Comparison of ENCODE assay signal across 20 cellular contexts in genomic region chr21:39196838-39197237, GRCh38. TPM values are rescaled to one million over a fixed set of nuclear protein-coding genes. Genes with fewer than 3 reads are reported as not detected.
DNase-seq lines count a peak whose midpoint lies in the region; ATAC-seq, FAIRE-seq and TF ChIP-seq lines count a peak whose summit lies in the region.
"Had no signal": no experiment of that assay in that cellular context is flagged by ENCODE, and none has a peak within 500 bp of the region (broad histone marks: within the 10 kb centered on the region; RNA-seq: fewer than 3 reads in every experiment).

No MANE protein-coding gene starts in this region.

- FAIRE-seq in GM12878 (lab: Jason Lieb, UNC): no peak
- FAIRE-seq: colon, urothelium cell line had no signal

- CTCF ChIA-PET in activated CD8-positive, alpha-beta memory T cell treated with anti-CD3 and anti-CD28 coated beads, Interleukin-2, amount 10 ng/mL, durations not matched to agents 7 days and 5 days (lab: Charles Lee): interaction anchor here (1.7 kb wide), 1 partner anchor 9 kb away, joined by 4 read pairs; no protein-coding TSS in a partner anchor
- CTCF ChIA-PET in GM12878 (lab: Yijun Ruan, JAX): no interaction called here

- H4K20me1 ChIP-seq in GM12878 (ENCODE audit: control insufficient read depth, insufficient read depth): no peaks in the 10 kb centered on the region

- no peaks in the 10 kb centered on the region for H3K27me3 Mint-ChIP-seq in activated CD8-positive, alpha-beta memory T cell treated with anti-CD3 and anti-CD28 coated beads, Interleukin-2, amount 10 ng/mL, durations not matched to agents 7 days and 5 days
- H3K27me3 Mint-ChIP-seq in natural killer cell treated with Interleukin-12 subunit alpha and Interleukin-12 subunit beta and Interleukin-15 and Interleukin-18, amount 100 ng/mL, for 72 hours: no peaks in the 10 kb centered on the region
- H3K27me3 Mint-ChIP-seq: brain had no signal

- TF ChIP-seq RAD21 in GM12878 (IDR thresholded peaks at IDR 0.05; ENCODE audit: insufficient read depth, low read depth, low read length): no peak

- no peak for TF ChIP-seq POLR2A in GM12878 (IDR thresholded peaks at IDR 0.05; ENCODE audit: low read depth, low read length)

- RAD21 ChIA-PET in GM12878 (lab: Charles Lee; ENCODE audit: unreplicated experiment): interaction anchor here (0.6 kb wide), 1 partner anchor 91 kb away, joined by 3 read pairs; no protein-coding TSS in a partner anchor

- no peak for ATAC-seq in activated CD8-positive, alpha-beta memory T cell treated with anti-CD3 and anti-CD28 coated beads, Interleukin-2, amount 10 ng/mL, durations not matched to agents 7 days and 5 days
- no peak for ATAC-seq in GM12878
- ATAC-seq in natural killer cell treated with Interleukin-12 subunit alpha and Interleukin-12 subunit beta and Interleukin-15 and Interleukin-18, amount 100 ng/mL, for 72 hours: no peak
- ATAC-seq: heart right ventricle, psoas muscle had no signal

- H3K4me3 Mint-ChIP-seq in activated CD8-positive, alpha-beta memory T cell treated with anti-CD3 and anti-CD28 coated beads, Interleukin-2, amount 10 ng/mL, durations not matched to agents 7 days and 5 days: peak overlapping the region; percentile 68
- peak overlapping the region; percentile 79 for H3K4me3 Mint-ChIP-seq in natural killer cell treated with Interleukin-12 subunit alpha and Interleukin-12 subunit beta and Interleukin-15 and Interleukin-18, amount 100 ng/mL, for 72 hours
- H3K4me3 Mint-ChIP-seq: brain, HFFc6 had no signal

- H3K4me1 Mint-ChIP-seq in activated CD8-positive, alpha-beta memory T cell treated with anti-CD3 and anti-CD28 coated beads, Interleukin-2, amount 10 ng/mL, durations not matched to agents 7 days and 5 days: peaks cover 30% of the 10 kb centered on the region
- peaks cover 28 to 32% of the 10 kb centered on the region in 2 donors for H3K4me1 Mint-ChIP-seq in natural killer cell treated with Interleukin-12 subunit alpha and Interleukin-12 subunit beta and Interleukin-15 and Interleukin-18, amount 100 ng/mL, for 72 hours (ENCODE audit: low read depth in 2 of 2)
- H3K4me1 Mint-ChIP-seq: brain had no signal

- POLR2A ChIA-PET in GM12878 (lab: Charles Lee): no interaction called here

- no peak for DNase-seq in activated CD8-positive, alpha-beta memory T cell treated with anti-CD3 and anti-CD28 coated beads, Interleukin-2, amount 10 ng/mL, durations not matched to agents 7 days and 5 days
- no peak for DNase-seq in activated CD8-positive, alpha-beta memory T cell treated with anti-CD3 and anti-CD28 coated beads, Interleukin-2, amount 50 U/mL, for 48 hours
- DNase-seq in GM12878 (ENCODE audit: low read depth, low spot score): no peak
- DNase-seq in natural killer cell treated with Interleukin-12 subunit alpha and Interleukin-12 subunit beta and Interleukin-15 and Interleukin-18, amount 100 ng/mL, for 72 hours (ENCODE audit: low spot score): no peak
- DNase-seq in GOT3 (lab: John Stamatoyannopoulos, UW): no peak
- no peak for DNase-seq in COLO668 (lab: John Stamatoyannopoulos, UW; ENCODE audit: unreplicated experiment)
- DNase-seq in NCI-H524 (lab: John Stamatoyannopoulos, UW): no peak
- DNase-seq: activated CD8-positive, alpha-beta memory T cell treated with anti-CD3 and anti-CD28 coated beads, Interleukin-2, amount 50 U/mL, for 4 hours; heart right ventricle; HFFc6; NCI-H1417 treated with DMSO at 0.1 percent for 48 hours; NCI-H526; psoas muscle; stimulated activated CD4-positive, alpha-beta T cell treated with anti-CD3 and anti-CD28 coated beads, Interleukin-2, amount 100 ng/mL, for 24 hours; stomach had no signal

- peaks cover 61% of the 10 kb centered on the region for H3K36me3 Mint-ChIP-seq in activated CD8-positive, alpha-beta memory T cell treated with anti-CD3 and anti-CD28 coated beads, Interleukin-2, amount 10 ng/mL, durations not matched to agents 7 days and 5 days
- peaks cover 30% of the 10 kb centered on the region for H3K36me3 Mint-ChIP-seq in natural killer cell treated with Interleukin-12 subunit alpha and Interleukin-12 subunit beta and Interleukin-15 and Interleukin-18, amount 100 ng/mL, for 72 hours

- H3K9me3 ChIP-seq in KOPT-K1 (ENCODE audit: insufficient read depth, low read length, poor library complexity, severe bottlenecking): no peaks in the 10 kb centered on the region
- H3K9me3 ChIP-seq in GM12878 (replicated peaks; ENCODE audit: control insufficient read depth, insufficient read depth, low read length): no peaks in the 10 kb centered on the region
- H3K9me3 ChIP-seq: BLaER1 treated with 17β-estradiol and CSF1 and Interleukin-3, amounts not matched to agents 10 nM and 100 nM; heart right ventricle; psoas muscle; stomach had no signal

- H3K27ac ChIP-seq in KOPT-K1 (ENCODE audit: low read depth, low read length, poor library complexity, severe bottlenecking): peak overlapping the region; percentile 61
- no peak overlapping the region for H3K27ac ChIP-seq in GM12878 (ENCODE audit: control insufficient read depth, insufficient read depth)
- H3K27ac ChIP-seq: BLaER1 treated with 17β-estradiol and CSF1 and Interleukin-3, amounts not matched to agents 10 nM and 100 nM; psoas muscle; stomach had no signal

- TF ChIP-seq EP300 in GM12878 (IDR thresholded peaks at IDR 0.05; ENCODE audit: borderline replicate concordance in 1 of 2, control insufficient read depth in 1 of 2, low read depth in 2 of 2, low read length in 2 of 2): no peak

- H3K9me3 Mint-ChIP-seq in activated CD8-positive, alpha-beta memory T cell treated with anti-CD3 and anti-CD28 coated beads, Interleukin-2, amount 10 ng/mL, durations not matched to agents 7 days and 5 days (ENCODE audit: low read depth): no peaks in the 10 kb centered on the region
- no peaks in the 10 kb centered on the region for H3K9me3 Mint-ChIP-seq in natural killer cell treated with Interleukin-12 subunit alpha and Interleukin-12 subunit beta and Interleukin-15 and Interleukin-18, amount 100 ng/mL, for 72 hours
- H3K9me3 Mint-ChIP-seq: brain, HFFc6 had no signal

- no peaks in the 10 kb centered on the region for H3K79me2 ChIP-seq in GM12878 (ENCODE audit: control insufficient read depth, insufficient read depth, low read length)

- no peaks in the 10 kb centered on the region for H3K27me3 ChIP-seq in GM12878 (replicated peaks in 1 of 2; ENCODE audit: control insufficient read depth in 2 of 2, insufficient read depth in 2 of 2, low read length in 1 of 2)
- H3K27me3 ChIP-seq: BLaER1 treated with 17β-estradiol and CSF1 and Interleukin-3, amounts not matched to agents 10 nM and 100 nM; heart right ventricle; stomach had no signal

- no peak overlapping the region for H3K9ac ChIP-seq in GM12878 (ENCODE audit: control insufficient read depth, insufficient read depth, low read length)
- H3K9ac ChIP-seq: BLaER1 treated with 17β-estradiol and CSF1 and Interleukin-3, amounts not matched to agents 10 nM and 100 nM had no signal

- TSS peak; percentile 17 for BruUV-seq in GM12878 (replicated peaks; lab: Mats Ljungman, UMichigan)

- H2AFZ ChIP-seq in GM12878 (ENCODE audit: control insufficient read depth, low read depth, low read length): no peak overlapping the region

- intact Hi-C loops in GM12878 (cut with micrococcal nuclease; ENCODE audit: unreplicated experiment): no loop called here

- in situ Hi-C loops in GM12878 (cut with MboI): no loop called here

- WGBS in GM12878 (ENCODE audit: insufficient coverage, insufficient replicate concordance, low lambda C conversion rate, missing lambda C conversion rate): 95% methylated on average over 1 of the region's 1 CpG

- H3K27ac Mint-ChIP-seq in activated CD8-positive, alpha-beta memory T cell treated with anti-CD3 and anti-CD28 coated beads, Interleukin-2, amount 10 ng/mL, durations not matched to agents 7 days and 5 days: peak overlapping the region; percentile 87
- H3K27ac Mint-ChIP-seq in natural killer cell treated with Interleukin-12 subunit alpha and Interleukin-12 subunit beta and Interleukin-15 and Interleukin-18, amount 100 ng/mL, for 72 hours: peak overlapping the region; percentile 78 to 87
- H3K27ac Mint-ChIP-seq: brain, HFFc6 had no signal

- no peak for TF ChIP-seq CTCF in GM12878 (IDR thresholded peaks at IDR 0.05 in 2 of 3, conservative IDR thresholded peaks at IDR 0.05 in 1 of 3; ENCODE audit: control insufficient read depth in 2 of 3, extremely low read depth in 1 of 3, insufficient read depth in 1 of 3, low read depth in 3 of 3, low read length in 3 of 3)

- no peak overlapping the region for H3K4me3 ChIP-seq in GM12878
- H3K4me3 ChIP-seq: BLaER1 treated with 17β-estradiol and CSF1 and Interleukin-3, amounts not matched to agents 10 nM and 100 nM; heart right ventricle; psoas muscle; stomach had no signal

- no peak overlapping the region for H3K4me2 ChIP-seq in GM12878 (ENCODE audit: control insufficient read depth, insufficient read depth)
- H3K4me2 ChIP-seq: BLaER1 treated with 17β-estradiol and CSF1 and Interleukin-3, amounts not matched to agents 10 nM and 100 nM had no signal

- H3K36me3 ChIP-seq in KOPT-K1 (ENCODE audit: insufficient read depth, low read length) (peaks cover 77% of the 10 kb centered on the region), GM12878 (ENCODE audit: control insufficient read depth in 2 of 2, insufficient read depth in 2 of 2, low read length in 1 of 2) (peaks cover 0 to 21% of the 10 kb centered on the region in 2 experiments; a peak in 2 of 4 replicates)

- H3K4me1 ChIP-seq in GM12878 (ENCODE audit: control insufficient read depth, insufficient read depth, low read length): no peaks in the 10 kb centered on the region
- H3K4me1 ChIP-seq: heart right ventricle, stomach had no signal

- SMC1A ChIA-PET in GM12878 (lab: Charles Lee; ENCODE audit: uncharacterized antibody, unreplicated experiment): no interaction called here

RNA-seq across cellular contexts. Expression of gene PSMG1, which starts 13.6 kb away (rescaled TPM):
- total RNA-seq in activated CD8-positive, alpha-beta memory T cell treated with anti-CD3 and anti-CD28 coated beads, Interleukin-2, amount 10 ng/mL, durations not matched to agents 7 days and 5 days: 10 to 100 TPM; 62.9 to 88.1 TPM
- total RNA-seq in GM12878 (2013; cell fraction: nucleolus; rRNA removed): 20.9 and 21.5 TPM in 2 replicates
- total RNA-seq in GM12878 (2014; rRNA removed): 111 and 125 TPM in 2 replicates
- total RNA-seq in GM12878 (2014; rRNA removed; fragmentation: Illumina TruSeq; extraction: Trizol): 122 and 135 TPM in 2 replicates
- total RNA-seq in GM12878 (2021): 95.2 and 99.3 TPM in 2 replicates
- polyA plus RNA-seq in GM12878 (2011; ENCODE audit: low read depth): 32.3 TPM
- 65.0 and 83.6 TPM in 2 replicates for polyA plus RNA-seq in GM12878 (2011; rRNA removed)
- 41.4 and 50.4 TPM in 2 replicates for polyA plus RNA-seq in GM12878 (2011; cell fraction: cytosol; rRNA removed)
- polyA plus RNA-seq in GM12878 (2011; cell fraction: nucleus; rRNA removed): 26.7 and 30.8 TPM in 2 replicates
- polyA plus RNA-seq in GM12878 (2012): 51.1 and 59.9 TPM in 2 replicates
- 153 and 183 TPM in 2 replicates for polyA plus RNA-seq in GM12878 (2014; fragmentation: Illumina TruSeq; extraction: Trizol)
- polyA plus RNA-seq in GM12878 (2014; fragmentation: Nextera tagmentation; extraction: Ambion mirVana): 10 to 100 TPM; 21.3 to 79.8 TPM
- polyA plus RNA-seq in GM12878 (2014; rRNA removed): 102 and 130 TPM in 2 replicates
- 100 to 1,000 TPM; 241 to 248 TPM for polyA plus RNA-seq in GM12878 (2016; fragmentation: Nextera tagmentation; extraction: Ambion mirVana)
- 14.6 and 17.4 TPM in 2 replicates for polyA minus RNA-seq in GM12878 (2011; rRNA and poly(A)+ RNA removed)
- polyA minus RNA-seq in GM12878 (2011; cell fraction: cytosol; rRNA and poly(A)+ RNA removed): 11.4 and 14.5 TPM in 2 replicates
- polyA minus RNA-seq in GM12878 (2011; cell fraction: nucleus; rRNA and poly(A)+ RNA removed): 7.4 and 11.7 TPM in 2 replicates
- total RNA-seq in natural killer cell treated with Interleukin-12 subunit alpha and Interleukin-12 subunit beta and Interleukin-15 and Interleukin-18, amount 100 ng/mL, for 72 hours: 10 to 100 TPM; 60.0 to 68.9 TPM
